ENCODE assay signal across 19 cellular contexts in the genomic region with DNA sequence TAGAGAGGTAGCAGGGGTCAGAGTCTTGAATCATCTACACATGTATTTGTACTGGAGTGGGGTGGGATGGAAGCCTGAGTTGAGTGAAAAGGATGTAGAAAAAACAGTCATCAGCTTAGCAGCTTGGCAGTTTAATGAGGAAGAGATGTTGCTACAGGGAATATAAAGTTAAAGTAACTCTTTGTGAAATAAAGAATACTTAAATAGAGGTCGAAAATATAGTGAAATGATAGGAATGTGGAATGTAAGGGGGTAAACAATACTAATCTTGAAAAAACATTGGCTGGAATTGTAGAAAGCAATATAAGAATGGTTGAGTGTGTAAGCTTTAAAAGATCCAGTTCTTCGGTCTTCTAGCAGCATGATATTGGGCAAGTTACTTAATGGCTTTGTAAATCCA. TPM values are rescaled to one million over a fixed set of nuclear protein-coding genes. Genes with fewer than 3 reads are reported as not detected.
"Had no signal": no experiment of that assay in that cellular context is flagged by ENCODE, and none has a peak within 500 bp of the region (broad histone marks: within the 10 kb centered on the region; RNA-seq: fewer than 3 reads in every experiment).

No MANE protein-coding gene starts in this region.

- H3K4me3 ChIP-seq: esophagus squamous epithelium, hepatocyte, lower lobe of right lung, SJCRH30, thoracic aorta, upper lobe of left lung had no signal

- H3K9me3 Mint-ChIP-seq: activated CD4-positive, alpha-beta memory T cell treated with anti-CD3 and anti-CD28 coated beads, Interleukin-2, amount 10 ng/mL, durations not matched to agents 7 days and 5 days; effector memory CD8-positive, alpha-beta T cell; natural killer cell treated with Interleukin-12 subunit alpha and Interleukin-12 subunit beta and Interleukin-15 and Interleukin-18, amount 100 ng/mL, for 72 hours; stimulated activated naive B cell treated with anti-CD40 and anti-IgM and Interleukin-4, amounts not matched to agents 10 μg/mL and 1 μg/mL and 100 μg/mL, for 72 hours had no signal

- H3K27ac Mint-ChIP-seq: activated CD4-positive, alpha-beta memory T cell treated with anti-CD3 and anti-CD28 coated beads, Interleukin-2, amount 10 ng/mL, durations not matched to agents 7 days and 5 days; stimulated activated naive B cell treated with anti-CD40 and anti-IgM and Interleukin-4, amounts not matched to agents 10 μg/mL and 1 μg/mL and 100 μg/mL, for 72 hours had no signal

- DNase-seq: activated CD4-positive, alpha-beta memory T cell treated with anti-CD3 and anti-CD28 coated beads, Interleukin-2, amount 10 ng/mL, durations not matched to agents 7 days and 5 days; activated CD4-positive, alpha-beta T cell treated with anti-CD3 and anti-CD28 coated beads for 1 hour; activated naive CD4-positive, alpha-beta T cell; effector memory CD8-positive, alpha-beta T cell; esophagus squamous epithelium; islet precursor cell; left colon; lower lobe of right lung; nucleus accumbens; posterior cingulate gyrus; retina; SJCRH30; stimulated activated naive B cell treated with anti-CD40 and anti-IgM and Interleukin-4, amounts not matched to agents 10 μg/mL and 1 μg/mL and 100 μg/mL, for 72 hours; T-helper 2 cell; upper lobe of left lung had no signal

- H3K27ac ChIP-seq: esophagus squamous epithelium, hepatocyte, lower lobe of right lung, SJCRH30, thoracic aorta, upper lobe of left lung, VCaP had no signal

- H3K4me1 Mint-ChIP-seq: activated CD4-positive, alpha-beta memory T cell treated with anti-CD3 and anti-CD28 coated beads, Interleukin-2, amount 10 ng/mL, durations not matched to agents 7 days and 5 days; stimulated activated naive B cell treated with anti-CD40 and anti-IgM and Interleukin-4, amounts not matched to agents 10 μg/mL and 1 μg/mL and 100 μg/mL, for 72 hours had no signal

- H3K27me3 Mint-ChIP-seq: activated CD4-positive, alpha-beta memory T cell treated with anti-CD3 and anti-CD28 coated beads, Interleukin-2, amount 10 ng/mL, durations not matched to agents 7 days and 5 days; effector memory CD8-positive, alpha-beta T cell; natural killer cell treated with Interleukin-12 subunit alpha and Interleukin-12 subunit beta and Interleukin-15 and Interleukin-18, amount 100 ng/mL, for 72 hours; stimulated activated naive B cell treated with anti-CD40 and anti-IgM and Interleukin-4, amounts not matched to agents 10 μg/mL and 1 μg/mL and 100 μg/mL, for 72 hours had no signal

- H3K27me3 ChIP-seq: esophagus squamous epithelium, hepatocyte, SJCRH30, upper lobe of left lung had no signal

- H3K4me3 Mint-ChIP-seq: activated CD4-positive, alpha-beta memory T cell treated with anti-CD3 and anti-CD28 coated beads, Interleukin-2, amount 10 ng/mL, durations not matched to agents 7 days and 5 days; effector memory CD8-positive, alpha-beta T cell; natural killer cell treated with Interleukin-12 subunit alpha and Interleukin-12 subunit beta and Interleukin-15 and Interleukin-18, amount 100 ng/mL, for 72 hours; stimulated activated naive B cell treated with anti-CD40 and anti-IgM and Interleukin-4, amounts not matched to agents 10 μg/mL and 1 μg/mL and 100 μg/mL, for 72 hours had no signal

- H3K4me1 ChIP-seq: esophagus squamous epithelium, lower lobe of right lung, SJCRH30, upper lobe of left lung had no signal

- ATAC-seq: effector memory CD8-positive, alpha-beta T cell; left colon; natural killer cell treated with Interleukin-12 subunit alpha and Interleukin-12 subunit beta and Interleukin-15 and Interleukin-18, amount 100 ng/mL, for 72 hours; stimulated activated naive B cell treated with anti-CD40 and anti-IgM and Interleukin-4, amounts not matched to agents 10 μg/mL and 1 μg/mL and 100 μg/mL, for 72 hours had no signal

- H3K9me3 ChIP-seq: esophagus squamous epithelium, lower lobe of right lung, SJCRH30, thoracic aorta, upper lobe of left lung had no signal

RNA-seq across cellular contexts. Expression of a gene that starts 47.7 kb away (rescaled TPM):
- total RNA-seq: esophagus squamous epithelium had no signal
